In genomic region chr11:14972581-14973490, GRCh38 we compare ENCODE assay signal across 11 cellular contexts. TPM values are rescaled to one million over a fixed set of nuclear protein-coding genes. Genes with fewer than 3 reads are reported as not detected.
DNase-seq lines count a peak whose midpoint lies in the region; ATAC-seq and TF ChIP-seq lines count a peak whose summit lies in the region.
"Had no signal": no experiment of that assay in that cellular context is flagged by ENCODE, and none has a peak within 500 bp of the region (broad histone marks: within the 10 kb centered on the region; RNA-seq: fewer than 3 reads in every experiment).

No MANE protein-coding gene starts in this region.

- TF ChIP-seq CTCF in GM23338 (conservative IDR thresholded peaks at IDR 0.05; ENCODE audit: low read depth in 2 of 2) (no peak), WTC11 (IDR thresholded peaks at IDR 0.05) (no peak), right lobe of liver (IDR thresholded peaks at IDR 0.05) (no peak)

- peaks cover 14 to 39% (median 23%) of the 10 kb centered on the region in 4 donors for H3K4me1 Mint-ChIP-seq in CD4-positive, alpha-beta memory T cell
- H3K4me1 Mint-ChIP-seq in GM23338 (peaks cover 48% of the 10 kb centered on the region), WTC11 (peaks cover 56% of the 10 kb centered on the region), memory B cell (peaks cover 27% of the 10 kb centered on the region)

- peaks cover 8% of the 10 kb centered on the region; the same call in 1 of the 2 replicates for H4K20me1 ChIP-seq in GM23338 (replicated peaks; ENCODE audit: insufficient read depth)

- no peaks in the 10 kb centered on the region for H3K9me3 ChIP-seq in CD4-positive, alpha-beta memory T cell (ENCODE audit: control insufficient read depth in 1 of 2, low read length in 2 of 2)
- H3K9me3 ChIP-seq in right lobe of liver = no peaks in the 10 kb centered on the region

- H3K4me1 ChIP-seq in CD4-positive, alpha-beta memory T cell (ENCODE audit: insufficient read depth, low read length) = peaks cover 28% of the 10 kb centered on the region
- H3K4me1 ChIP-seq in GM23338 (ENCODE audit: insufficient read depth) (peaks cover 27% of the 10 kb centered on the region), right lobe of liver (peaks cover 0 to 33% (median 16%) of the 10 kb centered on the region in 4 donors)

- no peaks in the 10 kb centered on the region for H3F3A ChIP-seq in GM23338 (replicated peaks; ENCODE audit: low read depth)

- no peaks in the 10 kb centered on the region for H3K9me2 ChIP-seq in GM23338 (ENCODE audit: insufficient read depth)

- H3K27me3 Mint-ChIP-seq in CD4-positive, alpha-beta memory T cell = peaks cover 55 to 62% of the 10 kb centered on the region in 2 donors
- H3K27me3 Mint-ChIP-seq in GM23338 (ENCODE audit: insufficient read depth, low read depth, poor library complexity) (peaks cover 72% of the 10 kb centered on the region), WTC11 (ENCODE audit: low read depth) (peaks cover 99% of the 10 kb centered on the region), memory B cell (peaks cover 41% of the 10 kb centered on the region)

- intact Hi-C loops in CD4-positive, alpha-beta memory T cell (cut with micrococcal nuclease) = no loop called here
- intact Hi-C loops in right lobe of liver (cut with DNase I) = loop anchor here in 1 of 2 donors (10.0 kb wide), 1 partner anchor 102 kb away; the partner anchor contains the start of gene CALCB

- H3K27ac ChIP-seq in CD4-positive, alpha-beta memory T cell (ENCODE audit: low read depth, low read length) = no peak overlapping the region
- H3K27ac ChIP-seq in GM23338 (ENCODE audit: low read depth) (no peak overlapping the region), right lobe of liver (no peak overlapping the region)

- H2AFZ ChIP-seq in GM23338 = peak overlapping the region; percentile 98; the same call in 1 of the 2 replicates

- H3K79me2 ChIP-seq in GM23338 (replicated peaks; ENCODE audit: insufficient read depth) = no peaks in the 10 kb centered on the region

- H3K4me3 Mint-ChIP-seq in CD4-positive, alpha-beta memory T cell = peak overlapping the region; percentile 73 to 88 (median 85)
- H3K4me3 Mint-ChIP-seq in GM23338 (peak overlapping the region; percentile 77), WTC11 (peak overlapping the region; percentile 71), memory B cell (peak overlapping the region; percentile 72)

- DNase-seq in CD4-positive, alpha-beta memory T cell = peak in 1 of 5 donors; percentile 3
- DNase-seq in GM23338 (ENCODE audit: low spot score) (peak; percentile 47), WTC11 (ENCODE audit: low spot score) (no peak), memory B cell (ENCODE audit: low spot score in 2 of 2) (no peak), ACHN (no peak), right lobe of liver (no peak)
- DNase-seq: occipital lobe had no signal

- H3K4me3 ChIP-seq in CD4-positive, alpha-beta memory T cell (ENCODE audit: low read length in 2 of 2) = no peak overlapping the region
- H3K4me3 ChIP-seq in GM23338 (peak overlapping the region; percentile 74), right lobe of liver (no peak overlapping the region)

- CTCF ChIA-PET in CD4-positive, alpha-beta memory T cell (lab: Charles Lee; ENCODE audit: partially characterized antibody) = interaction anchor here (1.3 to 3.4 kb wide), 5 partner anchors 24 to 104 kb away, joined by 4 to 21 read pairs (median 9); no protein-coding TSS in a partner anchor
- CTCF ChIA-PET in WTC11 (lab: Charles Lee) = interaction anchor here (1.0 to 5.3 kb wide), 9 partner anchors 34 to 518 kb away, joined by 3 to 116 read pairs (median 13); partner anchors contain the start of gene CALCB

- in situ Hi-C loops in ACHN (cut with HindIII; ENCODE audit: low pct_ligation_motif_present, low pct_unique_long_range_greater_than_20kb, low sequenced_read_pairs) = no loop called here

- H3K9me3 Mint-ChIP-seq in CD4-positive, alpha-beta memory T cell = no peaks in the 10 kb centered on the region
- H3K9me3 Mint-ChIP-seq in GM23338 (no peaks in the 10 kb centered on the region; the same call in 2 of the 3 replicates), WTC11 (no peaks in the 10 kb centered on the region), memory B cell (no peaks in the 10 kb centered on the region)

- peak overlapping the region; percentile 95 for H3K4me2 ChIP-seq in GM23338

- no peak overlapping the region for H3K27ac Mint-ChIP-seq in CD4-positive, alpha-beta memory T cell
- H3K27ac Mint-ChIP-seq in GM23338 (no peak overlapping the region), WTC11 (no peak overlapping the region), memory B cell (no peak overlapping the region)

- ATAC-seq in GM23338 = no peak
- ATAC-seq in WTC11 = no peak
- peak; percentile 10 for ATAC-seq in memory B cell (ENCODE audit: low read depth)
- no peak for ATAC-seq in GM21529 (IDR thresholded peaks at IDR 0.05; ENCODE audit: unreplicated experiment)
- no peak for ATAC-seq in GM18873 (IDR thresholded peaks at IDR 0.05; ENCODE audit: low FRiP score, unreplicated experiment)
- no peak for ATAC-seq in right lobe of liver

- no peaks in the 10 kb centered on the region for H3K36me3 ChIP-seq in CD4-positive, alpha-beta memory T cell (ENCODE audit: insufficient read depth, low read length)
- H3K36me3 ChIP-seq in GM23338 (ENCODE audit: insufficient read depth) = no peaks in the 10 kb centered on the region
- H3K36me3 ChIP-seq in right lobe of liver = no peaks in the 10 kb centered on the region

- peaks cover 48% of the 10 kb centered on the region for H3K27me3 ChIP-seq in CD4-positive, alpha-beta memory T cell (ENCODE audit: insufficient read depth, low read length)
- H3K27me3 ChIP-seq in GM23338 (ENCODE audit: insufficient read depth) (peaks cover 80% of the 10 kb centered on the region), right lobe of liver (peaks cover 4 to 29% of the 10 kb centered on the region in 2 donors)

- no peaks in the 10 kb centered on the region for H3K36me3 Mint-ChIP-seq in CD4-positive, alpha-beta memory T cell
- H3K36me3 Mint-ChIP-seq in GM23338 (ENCODE audit: low read depth) = no peaks in the 10 kb centered on the region
- H3K36me3 Mint-ChIP-seq in WTC11 = no peaks in the 10 kb centered on the region
- no peaks in the 10 kb centered on the region for H3K36me3 Mint-ChIP-seq in memory B cell

- WGBS in right lobe of liver (ENCODE audit: insufficient coverage, low coverage, low lambda C conversion rate, missing lambda C conversion rate) = 13% methylated on average over 16 of the region's 22 CpGs

- TF ChIP-seq POLR2A in right lobe of liver (IDR thresholded peaks at IDR 0.05) = no peak

- POLR2A ChIA-PET in CD4-positive, alpha-beta memory T cell (lab: Charles Lee; ENCODE audit: partially characterized antibody) = no interaction called here
- POLR2A ChIA-PET in WTC11 (lab: Charles Lee) = interaction anchor here (1.9 kb wide), 1 partner anchor 62 kb away, joined by 4 read pairs; no protein-coding TSS in a partner anchor

TF ChIP-seq in GM23338, 12 proteins besides CTCF, POLR2A, EP300 and RAD21:
- TF ChIP-seq EZH2 (IDR thresholded peaks at IDR 0.05; ENCODE audit: low read depth, unreplicated experiment) (peak; percentile 14), ETS1 (IDR thresholded peaks at IDR 0.05) (no peak)

TF ChIP-seq in WTC11, 78 proteins besides CTCF, POLR2A, EP300 and RAD21 (continues in another document):
- TF ChIP-seq STAT6 (CRISPR knock-in tag; conservative IDR thresholded peaks at IDR 0.05; ENCODE audit: low read depth) (no peak), ZNF121 (CRISPR knock-in tag; IDR thresholded peaks at IDR 0.05) (no peak), OVOL2 (CRISPR knock-in tag; IDR thresholded peaks at IDR 0.05; ENCODE audit: borderline replicate concordance) (no peak), ZNF219 (CRISPR knock-in tag; IDR thresholded peaks at IDR 0.05; ENCODE audit: borderline replicate concordance) (no peak), EMX1 (CRISPR knock-in tag; IDR thresholded peaks at IDR 0.05) (no peak), USF1 (CRISPR knock-in tag; IDR thresholded peaks at IDR 0.05) (no peak), CDX4 (CRISPR knock-in tag; IDR thresholded peaks at IDR 0.05; ENCODE audit: borderline replicate concordance) (no peak)

RNA-seq across cellular contexts. Expression of gene CALCA, which starts 0.7 kb away (rescaled TPM):
- total RNA-seq in CD4-positive, alpha-beta memory T cell = not detected
- polyA plus RNA-seq in CD4-positive, alpha-beta memory T cell = not detected
- total RNA-seq in GM23338 (2014; rRNA removed; shearing (Covaris generic)) = 1.9 and 2.6 TPM in 2 replicates
- 2.0 and 2.5 TPM in 2 replicates for polyA plus RNA-seq in GM23338 (2016; fragmentation: Nextera tagmentation; extraction: Ambion mirVana)
- 0.41 to 0.62 TPM (median 0.42 TPM) in 3 replicates for total RNA-seq in WTC11 (2021)
- total RNA-seq in right lobe of liver = 1 to 10 TPM in 3 of 6 experiments, under 1 TPM in 2, not detected in 1; 0.68 to 8.6 (median 2.1) TPM
- total RNA-seq: frontal cortex; occipital lobe; T-helper 2 cell treated with Interferon-gamma antibody and Interleukin-4, amounts not matched to agents 100 ng/mL and 5 ng/mL, for 36 hours had no signal
